ENCODE assay signal across 1 cellular context in genomic region chr19:45164577-45165335, GRCh38.
TF ChIP-seq lines count a peak whose summit lies in the region.

No MANE protein-coding gene starts in this region.

TF ChIP-seq in GM12878, 131 proteins besides CTCF, POLR2A, EP300 and RAD21 (continues in another document):
- peak; percentile 52 for TF ChIP-seq RUNX3 (IDR thresholded peaks at IDR 0.05; ENCODE audit: low read length)
- TF ChIP-seq CREM (IDR thresholded peaks at IDR 0.05; ENCODE audit: low read depth) = peak; percentile 33; the same call in 1 of the 2 replicates
- TF ChIP-seq IKZF1 (conservative IDR thresholded peaks at IDR 0.05) = peak; percentile 74
- peak; percentile 62; the same call in 1 of the 2 replicates for TF ChIP-seq TCF12 (IDR thresholded peaks at IDR 0.05; ENCODE audit: low read depth, low read length)
- TF ChIP-seq NBN (IDR thresholded peaks at IDR 0.05) = peak; percentile 47; the same call in 1 of the 2 replicates
- no peak for TF ChIP-seq NRF1 (conservative IDR thresholded peaks at IDR 0.05; ENCODE audit: low read depth, low read length)
- 0 out of 4 replicates have a peak, but pooled peaks of 1 of the 2 experiments have one; percentile 11 for TF ChIP-seq SRF (IDR thresholded peaks at IDR 0.05; ENCODE audit: low read depth in 2 of 2, low read length in 2 of 2)
- TF ChIP-seq BHLHE40 (IDR thresholded peaks at IDR 0.05; ENCODE audit: borderline replicate concordance in 1 of 2, low read depth in 2 of 2, low read length in 1 of 2) = peak in 1 of 2 experiments; percentile 57; a peak in 1 of 4 replicates
- no peak for TF ChIP-seq USF1 (IDR thresholded peaks at IDR 0.05; ENCODE audit: borderline replicate concordance, extremely low read length, insufficient read depth, low read depth, low read length)
- TF ChIP-seq ATF2 (IDR thresholded peaks at IDR 0.05; ENCODE audit: low read length) = no peak
- TF ChIP-seq ZNF592 (IDR thresholded peaks at IDR 0.05) = no peak
- TF ChIP-seq PKNOX1 (IDR thresholded peaks at IDR 0.05) = peak; percentile 95
- TF ChIP-seq ZBTB11 (CRISPR knock-in tag; IDR thresholded peaks at IDR 0.05) = no peak
- peak; percentile 88 for TF ChIP-seq PBX3 (IDR thresholded peaks at IDR 0.05; ENCODE audit: insufficient replicate concordance, low read depth, low read length)
- TF ChIP-seq ZNF207 (IDR thresholded peaks at IDR 0.05; ENCODE audit: borderline replicate concordance) = no peak
- 0 out of 2 replicates have a peak, but pooled peaks have one; percentile 43 for TF ChIP-seq ZNF687 (IDR thresholded peaks at IDR 0.05)
- 0 out of 2 replicates have a peak, but pooled peaks have one; percentile 22 for TF ChIP-seq CBFB (IDR thresholded peaks at IDR 0.05; ENCODE audit: low read depth)
- TF ChIP-seq ZBTB40 (IDR thresholded peaks at IDR 0.05; ENCODE audit: borderline replicate concordance) = no peak
- TF ChIP-seq EGR1 (IDR thresholded peaks at IDR 0.05; ENCODE audit: borderline replicate concordance in 1 of 2, low read depth in 2 of 2, low read length in 2 of 2) = peak in 1 of 2 experiments; percentile 65; a peak in 1 of 3 replicates
- TF ChIP-seq CEBPZ (IDR thresholded peaks at IDR 0.05; ENCODE audit: low read depth, low read length) = no peak
- TF ChIP-seq MXI1 (IDR thresholded peaks at IDR 0.05; ENCODE audit: low read depth, low read length) = peak; percentile 17; the same call in 1 of the 2 replicates
